3 cellular contexts compared by ENCODE assay signal in the genomic region with DNA sequence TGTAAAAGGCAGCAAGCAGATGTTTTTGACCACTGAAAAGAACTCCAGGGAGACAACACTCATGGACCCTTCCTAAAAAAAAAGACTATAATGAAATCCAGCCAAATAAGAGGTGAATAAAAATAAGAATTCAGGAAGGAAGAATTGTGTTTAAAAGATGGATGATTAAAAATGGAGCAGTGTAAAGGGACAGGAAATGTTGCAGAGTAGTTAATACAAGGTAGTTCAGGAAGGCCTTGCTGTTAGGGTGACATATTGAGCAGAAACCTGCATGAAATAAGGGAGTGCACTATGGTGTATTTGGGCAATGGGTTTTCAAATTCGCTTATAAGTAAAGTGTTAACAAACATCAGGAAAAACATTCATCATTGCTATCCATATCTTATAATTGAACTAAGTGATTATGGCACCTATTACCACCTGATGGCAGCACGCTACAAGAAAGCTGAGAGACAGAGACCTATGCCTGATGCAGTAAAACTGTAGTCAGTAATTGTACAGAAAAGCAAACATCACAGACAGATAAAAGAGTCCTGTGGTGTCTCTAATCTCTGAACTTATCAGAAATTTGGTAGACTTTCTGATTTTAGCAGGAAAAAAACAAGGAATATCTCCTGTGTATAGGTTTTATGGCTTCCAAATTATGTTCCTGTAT.
TF ChIP-seq lines count a peak whose summit lies in the region.

No MANE protein-coding gene starts in this region.

TF ChIP-seq in SK-N-SH treated with all-trans-retinoic acid at 6 μM for 48 hours, 23 proteins besides CTCF, POLR2A, EP300 and RAD21:
- TF ChIP-seq TOX (CRISPR knock-in tag; IDR thresholded peaks at IDR 0.05; ENCODE audit: borderline replicate concordance) (no peak), OSR1 (CRISPR knock-in tag; IDR thresholded peaks at IDR 0.05) (no peak), TCF4 (CRISPR knock-in tag; IDR thresholded peaks at IDR 0.05; ENCODE audit: borderline replicate concordance) (no peak), ESRRG (CRISPR knock-in tag; IDR thresholded peaks at IDR 0.05) (no peak), ISL1 (CRISPR knock-in tag; IDR thresholded peaks at IDR 0.05) (no peak), ARNTL (CRISPR knock-in tag; IDR thresholded peaks at IDR 0.05; ENCODE audit: borderline replicate concordance, low read depth) (no peak), ZC3H10 (CRISPR knock-in tag; IDR thresholded peaks at IDR 0.05) (no peak)
- TF ChIP-seq, protein P1, sequence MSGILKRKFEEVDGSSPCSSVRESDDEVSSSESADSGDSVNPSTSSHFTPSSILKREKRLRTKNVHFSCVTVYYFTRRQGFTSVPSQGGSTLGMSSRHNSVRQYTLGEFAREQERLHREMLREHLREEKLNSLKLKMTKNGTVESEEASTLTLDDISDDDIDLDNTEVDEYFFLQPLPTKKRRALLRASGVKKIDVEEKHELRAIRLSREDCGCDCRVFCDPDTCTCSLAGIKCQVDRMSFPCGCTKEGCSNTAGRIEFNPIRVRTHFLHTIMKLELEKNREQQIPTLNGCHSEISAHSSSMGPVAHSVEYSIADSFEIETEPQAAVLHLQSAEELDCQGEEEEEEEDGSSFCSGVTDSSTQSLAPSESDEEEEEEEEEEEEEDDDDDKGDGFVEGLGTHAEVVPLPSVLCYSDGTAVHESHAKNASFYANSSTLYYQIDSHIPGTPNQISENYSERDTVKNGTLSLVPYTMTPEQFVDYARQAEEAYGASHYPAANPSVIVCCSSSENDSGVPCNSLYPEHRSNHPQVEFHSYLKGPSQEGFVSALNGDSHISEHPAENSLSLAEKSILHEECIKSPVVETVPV (CRISPR knock-in tag; IDR thresholded peaks at IDR 0.05) = no peak

TF ChIP-seq in H1, 55 proteins besides CTCF, POLR2A, EP300 and RAD21:
- TF ChIP-seq JUND (IDR thresholded peaks at IDR 0.05; ENCODE audit: low read length) (no peak), SUZ12 (IDR thresholded peaks at IDR 0.05; ENCODE audit: low read length) (no peak)
- TF ChIP-seq, protein P2, sequence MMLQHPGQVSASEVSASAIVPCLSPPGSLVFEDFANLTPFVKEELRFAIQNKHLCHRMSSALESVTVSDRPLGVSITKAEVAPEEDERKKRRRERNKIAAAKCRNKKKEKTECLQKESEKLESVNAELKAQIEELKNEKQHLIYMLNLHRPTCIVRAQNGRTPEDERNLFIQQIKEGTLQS (IDR thresholded peaks at IDR 0.05; ENCODE audit: insufficient read depth, low read depth, low read length) = no peak
TF ChIP-seq in H1: peak in this region for 0.

TF ChIP-seq in neural cell, 6 proteins besides CTCF, POLR2A, EP300 and RAD21:
- TF ChIP-seq SMC3 (conservative IDR thresholded peaks at IDR 0.05; ENCODE audit: poor library complexity) (peak; percentile 77), POLR2AphosphoS5 (IDR thresholded peaks at IDR 0.05) (no peak)
